Comparison of ENCODE assay signal across 19 cellular contexts in genomic region chr1:21701401-21701800, GRCh38. TPM values are rescaled to one million over a fixed set of nuclear protein-coding genes. Genes with fewer than 3 reads are reported as not detected.
DNase-seq lines count a peak whose midpoint lies in the region; ATAC-seq, FAIRE-seq and TF ChIP-seq lines count a peak whose summit lies in the region.
"Had no signal": no experiment of that assay in that cellular context is flagged by ENCODE, and none has a peak within 500 bp of the region (broad histone marks: within the 10 kb centered on the region; RNA-seq: fewer than 3 reads in every experiment).

No MANE protein-coding gene starts in this region.

- H3K4me3 ChIP-seq in CD4-positive, CD25-positive, alpha-beta regulatory T cell (ENCODE audit: low read depth, low read length): no peak overlapping the region
- H3K4me3 ChIP-seq: GM23248, HAP-1 had no signal

- DNase-seq in CD4-positive, CD25-positive, alpha-beta regulatory T cell: no peak
- DNase-seq in G401 (ENCODE audit: low spot score): peak; percentile 72
- DNase-seq in WTC11 (ENCODE audit: low spot score): no peak
- no peak for DNase-seq in stimulated activated effector memory CD8-positive, alpha-beta T cell treated with anti-CD3 and anti-CD28 coated beads, Interleukin-12 subunit alpha, Interleukin-12 subunit beta, amount 100 ng/mL, for 72 hours (ENCODE audit: low spot score in 2 of 2)
- DNase-seq in HTR-8/SVneo (ENCODE audit: insufficient read length, low spot score): no peak
- DNase-seq: ACHN; BE2C; Caco-2; CD4-positive, alpha-beta T cell; GDM1; GM23248; IMR-90 had no signal

- no peaks in the 10 kb centered on the region for H3K27me3 Mint-ChIP-seq in CD4-positive, CD25-positive, alpha-beta regulatory T cell
- H3K27me3 Mint-ChIP-seq in WTC11 (ENCODE audit: low read depth): no peaks in the 10 kb centered on the region
- H3K27me3 Mint-ChIP-seq: CD4-positive, alpha-beta T cell had no signal

- no peaks in the 10 kb centered on the region for H3K27me3 ChIP-seq in CD4-positive, CD25-positive, alpha-beta regulatory T cell (ENCODE audit: control insufficient read depth, insufficient read depth, low read length)
- H3K27me3 ChIP-seq: BE2C had no signal

- no peak for FAIRE-seq in HTR-8/SVneo (lab: Jason Lieb, UNC)
- FAIRE-seq: A204.1, D721Med, GM12892, GM18507 had no signal

- H3K9me3 ChIP-seq in CD4-positive, CD25-positive, alpha-beta regulatory T cell (ENCODE audit: control insufficient read depth in 2 of 2, low read length in 2 of 2): no peaks in the 10 kb centered on the region
- H3K9me3 ChIP-seq: BE2C, Caco-2, HAP-1 had no signal

- no peak overlapping the region for H3K4me3 Mint-ChIP-seq in CD4-positive, CD25-positive, alpha-beta regulatory T cell
- no peak overlapping the region for H3K4me3 Mint-ChIP-seq in WTC11
- no peak overlapping the region for H3K4me3 Mint-ChIP-seq in stimulated activated effector memory CD8-positive, alpha-beta T cell treated with anti-CD3 and anti-CD28 coated beads, Interleukin-12 subunit alpha, Interleukin-12 subunit beta, amount 100 ng/mL, for 72 hours
- H3K4me3 Mint-ChIP-seq: CD4-positive, alpha-beta T cell had no signal

- no peak for TF ChIP-seq CTCF in WTC11 (IDR thresholded peaks at IDR 0.05)

- H3K27ac Mint-ChIP-seq in CD4-positive, CD25-positive, alpha-beta regulatory T cell: peak overlapping the region in 2 of 3 donors; percentile 37 to 69
- peak overlapping the region; percentile 47; the same call in 1 of the 2 replicates for H3K27ac Mint-ChIP-seq in WTC11
- peak overlapping the region; percentile 18 for H3K27ac Mint-ChIP-seq in stimulated activated effector memory CD8-positive, alpha-beta T cell treated with anti-CD3 and anti-CD28 coated beads, Interleukin-12 subunit alpha, Interleukin-12 subunit beta, amount 100 ng/mL, for 72 hours
- H3K27ac Mint-ChIP-seq: CD4-positive, alpha-beta T cell had no signal

- in situ Hi-C loops in G401 (cut with HindIII; ENCODE audit: low sequenced_read_pairs): no loop called here

- H3K36me3 ChIP-seq in CD4-positive, CD25-positive, alpha-beta regulatory T cell (ENCODE audit: control insufficient read depth, insufficient read depth, low read length): peaks cover 63% of the 10 kb centered on the region

- H3K9me3 Mint-ChIP-seq in CD4-positive, CD25-positive, alpha-beta regulatory T cell: no peaks in the 10 kb centered on the region
- H3K9me3 Mint-ChIP-seq in WTC11: no peaks in the 10 kb centered on the region
- no peaks in the 10 kb centered on the region for H3K9me3 Mint-ChIP-seq in stimulated activated effector memory CD8-positive, alpha-beta T cell treated with anti-CD3 and anti-CD28 coated beads, Interleukin-12 subunit alpha, Interleukin-12 subunit beta, amount 100 ng/mL, for 72 hours
- H3K9me3 Mint-ChIP-seq: CD4-positive, alpha-beta T cell had no signal

- H3K27ac ChIP-seq in CD4-positive, CD25-positive, alpha-beta regulatory T cell (ENCODE audit: insufficient read depth, low read length, poor library complexity, severe bottlenecking): no peak overlapping the region
- H3K27ac ChIP-seq: HL-60 had no signal

- peaks cover 37% of the 10 kb centered on the region for H3K36me3 Mint-ChIP-seq in CD4-positive, CD25-positive, alpha-beta regulatory T cell
- peaks cover 49% of the 10 kb centered on the region for H3K36me3 Mint-ChIP-seq in WTC11
- peaks cover 100% of the 10 kb centered on the region for H3K36me3 Mint-ChIP-seq in stimulated activated effector memory CD8-positive, alpha-beta T cell treated with anti-CD3 and anti-CD28 coated beads, Interleukin-12 subunit alpha, Interleukin-12 subunit beta, amount 100 ng/mL, for 72 hours

- H3K4me1 ChIP-seq in CD4-positive, CD25-positive, alpha-beta regulatory T cell (ENCODE audit: control insufficient read depth, insufficient read depth, low read length, poor library complexity, severe bottlenecking): no peaks in the 10 kb centered on the region
- H3K4me1 ChIP-seq: BE2C, Caco-2 had no signal

- peaks cover 17 to 36% (median 23%) of the 10 kb centered on the region in 4 donors for H3K4me1 Mint-ChIP-seq in CD4-positive, CD25-positive, alpha-beta regulatory T cell
- H3K4me1 Mint-ChIP-seq in WTC11: peaks cover 22% of the 10 kb centered on the region
- H3K4me1 Mint-ChIP-seq in stimulated activated effector memory CD8-positive, alpha-beta T cell treated with anti-CD3 and anti-CD28 coated beads, Interleukin-12 subunit alpha, Interleukin-12 subunit beta, amount 100 ng/mL, for 72 hours: no peaks in the 10 kb centered on the region

- CTCF ChIA-PET in WTC11 (lab: Charles Lee): no interaction called here

- no peak for ATAC-seq in CD4-positive, CD25-positive, alpha-beta regulatory T cell (ENCODE audit: low read depth in 2 of 2)
- ATAC-seq in WTC11 (no peak), HG03108 (IDR thresholded peaks at IDR 0.05; ENCODE audit: unreplicated experiment) (no peak)
- no peak for ATAC-seq in stimulated activated effector memory CD8-positive, alpha-beta T cell treated with anti-CD3 and anti-CD28 coated beads, Interleukin-12 subunit alpha, Interleukin-12 subunit beta, amount 100 ng/mL, for 72 hours

- POLR2A ChIA-PET in WTC11 (lab: Charles Lee): no interaction called here

TF ChIP-seq in WTC11, 78 proteins besides CTCF, POLR2A, EP300 and RAD21 (continues in another document):
- no peak for TF ChIP-seq HMGA2 (CRISPR knock-in tag; IDR thresholded peaks at IDR 0.05)
- TF ChIP-seq ATF2 (CRISPR knock-in tag; IDR thresholded peaks at IDR 0.05; ENCODE audit: borderline replicate concordance, low read depth): no peak
- TF ChIP-seq ZNF425 (CRISPR knock-in tag; conservative IDR thresholded peaks at IDR 0.05): no peak
- no peak for TF ChIP-seq E2F4 (CRISPR knock-in tag; IDR thresholded peaks at IDR 0.05; ENCODE audit: borderline replicate concordance, low read depth)
- no peak for TF ChIP-seq MYBL2 (CRISPR knock-in tag; IDR thresholded peaks at IDR 0.05)
- no peak for TF ChIP-seq SOX15 (CRISPR knock-in tag; IDR thresholded peaks at IDR 0.05)
- TF ChIP-seq CBFB (CRISPR knock-in tag; IDR thresholded peaks at IDR 0.05; ENCODE audit: low read depth): no peak
- TF ChIP-seq ZNF512 (CRISPR knock-in tag; IDR thresholded peaks at IDR 0.05; ENCODE audit: borderline replicate concordance): no peak
- no peak for TF ChIP-seq GTF2I (CRISPR knock-in tag; conservative IDR thresholded peaks at IDR 0.05)
- no peak for TF ChIP-seq NFATC4 (CRISPR knock-in tag; IDR thresholded peaks at IDR 0.05)
- TF ChIP-seq NFYB (CRISPR knock-in tag; conservative IDR thresholded peaks at IDR 0.05; ENCODE audit: low read depth): no peak

RNA-seq across cellular contexts. Expression of gene RAP1GAP, which starts 32.2 kb away (rescaled TPM):
- 0.84 TPM for total RNA-seq in CD4-positive, CD25-positive, alpha-beta regulatory T cell
- not detected for polyA plus RNA-seq in CD4-positive, CD25-positive, alpha-beta regulatory T cell
- total RNA-seq in G401 (2014; rRNA removed; shearing (Covaris generic)): 3.7 and 4.8 TPM in 2 replicates
- 7.6 to 9.9 TPM (median 9.7 TPM) in 3 replicates for total RNA-seq in WTC11 (2021)
